1 cellular context compared by ENCODE assay signal in genomic region chr12:47085815-47086252, GRCh38.
TF ChIP-seq lines count a peak whose summit lies in the region.

No MANE protein-coding gene starts in this region.

TF ChIP-seq in K562, 482 proteins besides CTCF, POLR2A, EP300 and RAD21 (continued from another document):
- 0 out of 2 replicates have a peak, but pooled peaks have one; percentile 59 for TF ChIP-seq ZNF592 (IDR thresholded peaks at IDR 0.05)
